Comparison of ENCODE assay signal across 23 cellular contexts in genomic region chr10:28575852-28576251, GRCh38. TPM values are rescaled to one million over a fixed set of nuclear protein-coding genes. Genes with fewer than 3 reads are reported as not detected.
DNase-seq lines count a peak whose midpoint lies in the region; ATAC-seq and TF ChIP-seq lines count a peak whose summit lies in the region.
"Had no signal": no experiment of that assay in that cellular context is flagged by ENCODE, and none has a peak within 500 bp of the region (broad histone marks: within the 10 kb centered on the region; RNA-seq: fewer than 3 reads in every experiment).

No MANE protein-coding gene starts in this region.

- H3K27ac ChIP-seq in right cardiac atrium (ENCODE audit: low read length) (no peak overlapping the region), heart left ventricle (no peak overlapping the region), HEK293 (ENCODE audit: extremely low read depth, low read depth, low read length) (no peak overlapping the region)
- H3K27ac ChIP-seq: BLaER1 treated with 17β-estradiol and CSF1 and Interleukin-3, amounts not matched to agents 10 nM and 100 nM had no signal

- peak overlapping the region; percentile 5 for H3K4me3 ChIP-seq in right cardiac atrium (ENCODE audit: low read length)
- H3K4me3 ChIP-seq in heart left ventricle, result no peak overlapping the region
- H3K4me3 ChIP-seq in HEK293 (ENCODE audit: low read depth, low read length), result no peak overlapping the region
- no peak overlapping the region for H3K4me3 ChIP-seq in mucosa of descending colon
- H3K4me3 ChIP-seq: BLaER1 treated with 17β-estradiol and CSF1 and Interleukin-3, amounts not matched to agents 10 nM and 100 nM had no signal

- H3K36me3 ChIP-seq in heart left ventricle, result peaks cover 0 to 30% (median 7%) of the 10 kb centered on the region in 9 donors
- peaks cover 7 to 68% of the 10 kb centered on the region in 2 experiments; a peak in 2 of 3 replicates for H3K36me3 ChIP-seq in HEK293 (ENCODE audit: control insufficient read depth in 2 of 2, insufficient read depth in 1 of 2, low read length in 2 of 2)
- no peaks in the 10 kb centered on the region for H3K36me3 ChIP-seq in mucosa of descending colon (ENCODE audit: low read depth)

- TF ChIP-seq CTCF in heart left ventricle (IDR thresholded peaks at IDR 0.05), result no peak
- no peak for TF ChIP-seq CTCF in HEK293 (tag by site-specific recombination; IDR thresholded peaks at IDR 0.05)
- no peak for TF ChIP-seq CTCF in mucosa of descending colon (IDR thresholded peaks at IDR 0.05)

- CTCF ChIA-PET in HEK293 (lab: Yijun Ruan, JAX), result interaction anchor here (0.6 to 0.7 kb wide), 2 partner anchors 8 to 28 kb away, joined by 3 read pairs; no protein-coding TSS in a partner anchor

- H3K9me3 ChIP-seq in right cardiac atrium (ENCODE audit: control insufficient read depth, low read length) (no peaks in the 10 kb centered on the region), heart left ventricle (no peaks in the 10 kb centered on the region), HEK293 (ENCODE audit: control insufficient read depth, insufficient read depth, low read depth, low read length) (no peaks in the 10 kb centered on the region), mucosa of descending colon (no peaks in the 10 kb centered on the region)
- H3K9me3 ChIP-seq: BLaER1 treated with 17β-estradiol and CSF1 and Interleukin-3, amounts not matched to agents 10 nM and 100 nM; SK-N-SH had no signal

- TF ChIP-seq POLR2A in heart left ventricle (IDR thresholded peaks at IDR 0.05), result no peak

- no peaks in the 10 kb centered on the region for H3K27me3 ChIP-seq in right cardiac atrium (ENCODE audit: control insufficient read depth, insufficient read depth)
- no peaks in the 10 kb centered on the region for H3K27me3 ChIP-seq in heart left ventricle
- H3K27me3 ChIP-seq: BLaER1 treated with 17β-estradiol and CSF1 and Interleukin-3, amounts not matched to agents 10 nM and 100 nM had no signal

- peaks cover 7% of the 10 kb centered on the region for H3K4me1 ChIP-seq in right cardiac atrium (ENCODE audit: control insufficient read depth, insufficient read depth, low read length)
- H3K4me1 ChIP-seq in heart left ventricle, result peaks cover 0 to 93% (median 63%) of the 10 kb centered on the region in 12 donors
- H3K4me1 ChIP-seq in HEK293 (ENCODE audit: control insufficient read depth, insufficient read depth, low read length), result peaks cover 22% of the 10 kb centered on the region; the same call in 1 of the 2 replicates
- H3K4me1 ChIP-seq in mucosa of descending colon (ENCODE audit: low read depth), result peaks cover 39% of the 10 kb centered on the region

- intact Hi-C loops in right cardiac atrium (cut with DNase I), result no loop called here
- intact Hi-C loops in heart left ventricle (cut with DNase I), result no loop called here
- intact Hi-C loops in mucosa of descending colon (cut with DNase I, micrococcal nuclease), result no loop called here
- intact Hi-C loops in cardiac septum (cut with DNase I), result no loop called here

- POLR2A ChIA-PET in HEK293 (lab: Yijun Ruan, JAX), result no interaction called here

- DNase-seq in right cardiac atrium (no peak), heart left ventricle (no peak), mucosa of descending colon (no peak), cardiac septum (ENCODE audit: low spot score) (no peak)
- no peak for DNase-seq in activated effector memory CD4-positive, alpha-beta T cell treated with anti-CD3 and anti-CD28 coated beads, Interleukin-2, amount 50 U/mL, for 16 hours
- DNase-seq: Calu3; CD8-positive, alpha-beta T cell; DMS79 treated with DMSO at 0.1 percent for 48 hours; GF-D8; HCEC 1CT; Karpas-422; NCI-H1105 treated with DMSO at 0.1 percent for 48 hours; NCI-H146; NCI-H1930; NCI-H2107; NCI-H524; NCI-H774; NK-92 treated with Interleukin-12 subunit alpha and Interleukin-12 subunit beta, amount 100 ng/mL, for 24 hours; PC-3; SK-N-SH had no signal

- WGBS in right cardiac atrium, result 70% methylated on average over 5 of the region's 5 CpGs
- 50 to 71% (median 66%) methylated on average over 5 of the region's 5 CpGs for WGBS in heart left ventricle, 4 donors

- ATAC-seq in right cardiac atrium, result no peak
- no peak for ATAC-seq in heart left ventricle
- peak; percentile 90 for ATAC-seq in mucosa of descending colon
- no peak for ATAC-seq in HG02870 (IDR thresholded peaks at IDR 0.05; ENCODE audit: unreplicated experiment)
- ATAC-seq: CD8-positive, alpha-beta T cell; PC-3 had no signal

TF ChIP-seq in HEK293, 187 proteins besides CTCF, POLR2A, EP300 and RAD21:
- TF ChIP-seq ZNF311 (tag by site-specific recombination; IDR thresholded peaks at IDR 0.05; ENCODE audit: borderline replicate concordance) (no peak), ZXDB (tag by site-specific recombination; IDR thresholded peaks at IDR 0.05) (no peak), PRDM10 (tag by site-specific recombination; IDR thresholded peaks at IDR 0.05) (peak; percentile 57)

RNA-seq across cellular contexts. Expression of gene WAC, which starts 42.9 kb away (rescaled TPM):
- total RNA-seq in right cardiac atrium, result 100 to 1,000 TPM; 102 to 110 (median 104) TPM
- 30.5 TPM for polyA plus RNA-seq in right cardiac atrium
- 100 to 1,000 TPM in 7 of 9 donors, 10 to 100 TPM in 2; 83.6 to 124 (median 104) TPM for total RNA-seq in heart left ventricle
- 10 to 100 TPM; 16.8 to 66.4 TPM for polyA plus RNA-seq in heart left ventricle
- 100 to 1,000 TPM in 2 of 3 donors, 10 to 100 TPM in 1; 85.7 to 212 (median 111) TPM for total RNA-seq in mucosa of descending colon
- 98.9 TPM for total RNA-seq in cardiac septum
